2 cellular contexts compared by ENCODE assay signal in the genomic region with DNA sequence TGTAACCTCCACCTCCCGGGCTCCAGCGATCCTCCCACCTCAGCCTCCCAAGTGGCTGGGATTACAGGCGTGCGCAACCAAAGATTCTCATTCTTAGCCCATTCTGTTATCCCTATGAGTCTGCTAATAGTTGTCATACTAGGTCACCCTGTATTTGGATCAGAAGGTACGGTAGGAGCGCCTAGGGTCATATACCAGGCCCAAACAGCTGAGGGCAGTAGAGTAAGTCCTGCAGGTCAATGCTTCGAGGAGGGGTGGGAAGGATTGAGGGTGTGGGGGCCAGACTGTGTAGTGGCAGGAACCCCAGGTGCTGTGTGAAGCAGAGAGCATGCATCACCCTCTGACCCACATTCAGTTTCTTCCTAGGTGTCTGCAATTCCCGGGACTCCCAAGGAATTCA.
TF ChIP-seq lines count a peak whose summit lies in the region.

No MANE protein-coding gene starts in this region.

TF ChIP-seq in Ishikawa, 13 proteins besides CTCF, POLR2A, EP300 and RAD21:
- TF ChIP-seq TEAD4 (IDR thresholded peaks at IDR 0.05), result no peak
- no peak for TF ChIP-seq TAF1 (IDR thresholded peaks at IDR 0.05; ENCODE audit: low read depth)
- TF ChIP-seq, protein P1, sequence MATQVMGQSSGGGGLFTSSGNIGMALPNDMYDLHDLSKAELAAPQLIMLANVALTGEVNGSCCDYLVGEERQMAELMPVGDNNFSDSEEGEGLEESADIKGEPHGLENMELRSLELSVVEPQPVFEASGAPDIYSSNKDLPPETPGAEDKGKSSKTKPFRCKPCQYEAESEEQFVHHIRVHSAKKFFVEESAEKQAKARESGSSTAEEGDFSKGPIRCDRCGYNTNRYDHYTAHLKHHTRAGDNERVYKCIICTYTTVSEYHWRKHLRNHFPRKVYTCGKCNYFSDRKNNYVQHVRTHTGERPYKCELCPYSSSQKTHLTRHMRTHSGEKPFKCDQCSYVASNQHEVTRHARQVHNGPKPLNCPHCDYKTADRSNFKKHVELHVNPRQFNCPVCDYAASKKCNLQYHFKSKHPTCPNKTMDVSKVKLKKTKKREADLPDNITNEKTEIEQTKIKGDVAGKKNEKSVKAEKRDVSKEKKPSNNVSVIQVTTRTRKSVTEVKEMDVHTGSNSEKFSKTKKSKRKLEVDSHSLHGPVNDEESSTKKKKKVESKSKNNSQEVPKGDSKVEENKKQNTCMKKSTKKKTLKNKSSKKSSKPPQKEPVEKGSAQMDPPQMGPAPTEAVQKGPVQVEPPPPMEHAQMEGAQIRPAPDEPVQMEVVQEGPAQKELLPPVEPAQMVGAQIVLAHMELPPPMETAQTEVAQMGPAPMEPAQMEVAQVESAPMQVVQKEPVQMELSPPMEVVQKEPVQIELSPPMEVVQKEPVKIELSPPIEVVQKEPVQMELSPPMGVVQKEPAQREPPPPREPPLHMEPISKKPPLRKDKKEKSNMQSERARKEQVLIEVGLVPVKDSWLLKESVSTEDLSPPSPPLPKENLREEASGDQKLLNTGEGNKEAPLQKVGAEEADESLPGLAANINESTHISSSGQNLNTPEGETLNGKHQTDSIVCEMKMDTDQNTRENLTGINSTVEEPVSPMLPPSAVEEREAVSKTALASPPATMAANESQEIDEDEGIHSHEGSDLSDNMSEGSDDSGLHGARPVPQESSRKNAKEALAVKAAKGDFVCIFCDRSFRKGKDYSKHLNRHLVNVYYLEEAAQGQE (IDR thresholded peaks at IDR 0.05; ENCODE audit: low read depth), result no peak
- TF ChIP-seq TCF12 (IDR thresholded peaks at IDR 0.05; ENCODE audit: low read depth), result no peak
- TF ChIP-seq NFIC (IDR thresholded peaks at IDR 0.05), result no peak
- TF ChIP-seq FOXM1 (IDR thresholded peaks at IDR 0.05; ENCODE audit: borderline replicate concordance, low read depth), result no peak
- no peak for TF ChIP-seq YY1 (IDR thresholded peaks at IDR 0.05; ENCODE audit: low read depth)
- TF ChIP-seq EGR1 (IDR thresholded peaks at IDR 0.05), result no peak

TF ChIP-seq in H1, 55 proteins besides CTCF, POLR2A, EP300 and RAD21:
- no peak for TF ChIP-seq JUN (IDR thresholded peaks at IDR 0.05; ENCODE audit: low read depth, low read length)
- TF ChIP-seq SP4 (IDR thresholded peaks at IDR 0.05; ENCODE audit: low read length), result no peak
- no peak for TF ChIP-seq CHD1 (IDR thresholded peaks at IDR 0.05; ENCODE audit: low read depth, low read length)
- TF ChIP-seq GABPA (IDR thresholded peaks at IDR 0.05; ENCODE audit: borderline replicate concordance, insufficient read depth, low read length), result no peak
- TF ChIP-seq, protein P2, sequence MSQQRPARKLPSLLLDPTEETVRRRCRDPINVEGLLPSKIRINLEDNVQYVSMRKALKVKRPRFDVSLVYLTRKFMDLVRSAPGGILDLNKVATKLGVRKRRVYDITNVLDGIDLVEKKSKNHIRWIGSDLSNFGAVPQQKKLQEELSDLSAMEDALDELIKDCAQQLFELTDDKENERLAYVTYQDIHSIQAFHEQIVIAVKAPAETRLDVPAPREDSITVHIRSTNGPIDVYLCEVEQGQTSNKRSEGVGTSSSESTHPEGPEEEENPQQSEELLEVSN (IDR thresholded peaks at IDR 0.05), result no peak
- no peak for TF ChIP-seq TCF12 (IDR thresholded peaks at IDR 0.05; ENCODE audit: low read depth, low read length)
- TF ChIP-seq PHF8 (conservative IDR thresholded peaks at IDR 0.05; ENCODE audit: low read depth, low read length), result no peak
- TF ChIP-seq CTBP2 (IDR thresholded peaks at IDR 0.05; ENCODE audit: borderline replicate concordance, insufficient read depth, insufficient read length, low read length), result no peak
- TF ChIP-seq SP1 (IDR thresholded peaks at IDR 0.05; ENCODE audit: low read depth, low read length), result no peak
- no peak for TF ChIP-seq POU5F1 (IDR thresholded peaks at IDR 0.05; ENCODE audit: low read depth, low read length)
- no peak for TF ChIP-seq KDM5A (IDR thresholded peaks at IDR 0.05; ENCODE audit: low read length)
